Comparison of ENCODE assay signal across 1 cellular context in the genomic region with DNA sequence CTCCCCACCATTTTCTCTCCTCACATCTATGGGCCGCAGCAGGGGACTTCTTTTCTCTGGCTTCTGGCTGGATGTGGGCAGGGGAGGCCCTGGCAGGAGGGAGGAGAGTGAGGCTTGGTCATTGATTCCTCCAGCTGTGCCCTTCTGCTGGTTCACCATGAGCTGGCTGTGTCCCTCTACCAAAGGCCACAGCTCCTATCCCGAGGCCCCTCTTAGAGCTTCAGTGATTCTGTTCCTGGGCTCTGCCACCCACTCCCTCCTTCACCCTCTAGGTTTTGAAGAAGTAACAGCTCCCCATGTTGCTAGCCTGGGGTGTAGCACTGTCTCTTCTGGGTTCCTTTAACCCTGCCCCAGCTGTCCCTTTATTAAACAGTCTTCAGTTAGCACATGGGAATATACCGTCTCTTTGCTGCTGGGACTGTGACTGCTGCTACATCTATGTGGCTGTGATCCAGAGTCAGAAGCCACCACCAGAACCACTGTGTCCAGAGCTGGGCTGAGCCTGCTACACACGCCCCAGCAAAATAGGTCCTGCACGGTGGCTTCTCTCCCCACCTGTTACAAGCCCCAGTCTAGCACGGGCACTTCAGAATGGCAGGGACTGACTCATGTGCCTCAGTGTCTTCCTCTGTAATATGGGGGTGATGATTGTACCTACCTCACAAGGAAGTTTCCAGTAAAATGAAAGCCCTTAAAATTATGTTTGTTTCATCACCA.
TF ChIP-seq lines count a peak whose summit lies in the region.

No MANE protein-coding gene starts in this region.

TF ChIP-seq in H1, 55 proteins besides CTCF, POLR2A, EP300 and RAD21:
- TF ChIP-seq, protein P1, sequence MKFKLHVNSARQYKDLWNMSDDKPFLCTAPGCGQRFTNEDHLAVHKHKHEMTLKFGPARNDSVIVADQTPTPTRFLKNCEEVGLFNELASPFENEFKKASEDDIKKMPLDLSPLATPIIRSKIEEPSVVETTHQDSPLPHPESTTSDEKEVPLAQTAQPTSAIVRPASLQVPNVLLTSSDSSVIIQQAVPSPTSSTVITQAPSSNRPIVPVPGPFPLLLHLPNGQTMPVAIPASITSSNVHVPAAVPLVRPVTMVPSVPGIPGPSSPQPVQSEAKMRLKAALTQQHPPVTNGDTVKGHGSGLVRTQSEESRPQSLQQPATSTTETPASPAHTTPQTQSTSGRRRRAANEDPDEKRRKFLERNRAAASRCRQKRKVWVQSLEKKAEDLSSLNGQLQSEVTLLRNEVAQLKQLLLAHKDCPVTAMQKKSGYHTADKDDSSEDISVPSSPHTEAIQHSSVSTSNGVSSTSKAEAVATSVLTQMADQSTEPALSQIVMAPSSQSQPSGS (IDR thresholded peaks at IDR 0.05; ENCODE audit: low read length): no peak
- TF ChIP-seq BCL11A (IDR thresholded peaks at IDR 0.05; ENCODE audit: low read depth in 2 of 2, low read length in 2 of 2) (no peak), JUN (IDR thresholded peaks at IDR 0.05; ENCODE audit: low read depth, low read length) (no peak), GABPA (IDR thresholded peaks at IDR 0.05; ENCODE audit: borderline replicate concordance, insufficient read depth, low read length) (no peak), HDAC2 (IDR thresholded peaks at IDR 0.05; ENCODE audit: borderline replicate concordance in 1 of 2, low read depth in 2 of 2, low read length in 2 of 2) (no peak), EGR1 (IDR thresholded peaks at IDR 0.05; ENCODE audit: borderline replicate concordance, low read depth, low read length) (no peak), RFX5 (IDR thresholded peaks at IDR 0.05; ENCODE audit: borderline replicate concordance, low read depth, low read length) (no peak), TAF7 (optimal IDR thresholded peaks at IDR 0.05; ENCODE audit: borderline replicate concordance, low read depth, low read length) (no peak), SP1 (IDR thresholded peaks at IDR 0.05; ENCODE audit: low read depth, low read length) (no peak), KDM5A (IDR thresholded peaks at IDR 0.05; ENCODE audit: low read length) (no peak), SP4 (IDR thresholded peaks at IDR 0.05; ENCODE audit: low read length) (no peak), SAP30 (IDR thresholded peaks at IDR 0.05; ENCODE audit: insufficient read depth, insufficient replicate concordance, low read length) (no peak), SIX5 (IDR thresholded peaks at IDR 0.05; ENCODE audit: low read depth, low read length) (no peak), CREB1 (IDR thresholded peaks at IDR 0.05) (no peak)
- TF ChIP-seq, protein P2, sequence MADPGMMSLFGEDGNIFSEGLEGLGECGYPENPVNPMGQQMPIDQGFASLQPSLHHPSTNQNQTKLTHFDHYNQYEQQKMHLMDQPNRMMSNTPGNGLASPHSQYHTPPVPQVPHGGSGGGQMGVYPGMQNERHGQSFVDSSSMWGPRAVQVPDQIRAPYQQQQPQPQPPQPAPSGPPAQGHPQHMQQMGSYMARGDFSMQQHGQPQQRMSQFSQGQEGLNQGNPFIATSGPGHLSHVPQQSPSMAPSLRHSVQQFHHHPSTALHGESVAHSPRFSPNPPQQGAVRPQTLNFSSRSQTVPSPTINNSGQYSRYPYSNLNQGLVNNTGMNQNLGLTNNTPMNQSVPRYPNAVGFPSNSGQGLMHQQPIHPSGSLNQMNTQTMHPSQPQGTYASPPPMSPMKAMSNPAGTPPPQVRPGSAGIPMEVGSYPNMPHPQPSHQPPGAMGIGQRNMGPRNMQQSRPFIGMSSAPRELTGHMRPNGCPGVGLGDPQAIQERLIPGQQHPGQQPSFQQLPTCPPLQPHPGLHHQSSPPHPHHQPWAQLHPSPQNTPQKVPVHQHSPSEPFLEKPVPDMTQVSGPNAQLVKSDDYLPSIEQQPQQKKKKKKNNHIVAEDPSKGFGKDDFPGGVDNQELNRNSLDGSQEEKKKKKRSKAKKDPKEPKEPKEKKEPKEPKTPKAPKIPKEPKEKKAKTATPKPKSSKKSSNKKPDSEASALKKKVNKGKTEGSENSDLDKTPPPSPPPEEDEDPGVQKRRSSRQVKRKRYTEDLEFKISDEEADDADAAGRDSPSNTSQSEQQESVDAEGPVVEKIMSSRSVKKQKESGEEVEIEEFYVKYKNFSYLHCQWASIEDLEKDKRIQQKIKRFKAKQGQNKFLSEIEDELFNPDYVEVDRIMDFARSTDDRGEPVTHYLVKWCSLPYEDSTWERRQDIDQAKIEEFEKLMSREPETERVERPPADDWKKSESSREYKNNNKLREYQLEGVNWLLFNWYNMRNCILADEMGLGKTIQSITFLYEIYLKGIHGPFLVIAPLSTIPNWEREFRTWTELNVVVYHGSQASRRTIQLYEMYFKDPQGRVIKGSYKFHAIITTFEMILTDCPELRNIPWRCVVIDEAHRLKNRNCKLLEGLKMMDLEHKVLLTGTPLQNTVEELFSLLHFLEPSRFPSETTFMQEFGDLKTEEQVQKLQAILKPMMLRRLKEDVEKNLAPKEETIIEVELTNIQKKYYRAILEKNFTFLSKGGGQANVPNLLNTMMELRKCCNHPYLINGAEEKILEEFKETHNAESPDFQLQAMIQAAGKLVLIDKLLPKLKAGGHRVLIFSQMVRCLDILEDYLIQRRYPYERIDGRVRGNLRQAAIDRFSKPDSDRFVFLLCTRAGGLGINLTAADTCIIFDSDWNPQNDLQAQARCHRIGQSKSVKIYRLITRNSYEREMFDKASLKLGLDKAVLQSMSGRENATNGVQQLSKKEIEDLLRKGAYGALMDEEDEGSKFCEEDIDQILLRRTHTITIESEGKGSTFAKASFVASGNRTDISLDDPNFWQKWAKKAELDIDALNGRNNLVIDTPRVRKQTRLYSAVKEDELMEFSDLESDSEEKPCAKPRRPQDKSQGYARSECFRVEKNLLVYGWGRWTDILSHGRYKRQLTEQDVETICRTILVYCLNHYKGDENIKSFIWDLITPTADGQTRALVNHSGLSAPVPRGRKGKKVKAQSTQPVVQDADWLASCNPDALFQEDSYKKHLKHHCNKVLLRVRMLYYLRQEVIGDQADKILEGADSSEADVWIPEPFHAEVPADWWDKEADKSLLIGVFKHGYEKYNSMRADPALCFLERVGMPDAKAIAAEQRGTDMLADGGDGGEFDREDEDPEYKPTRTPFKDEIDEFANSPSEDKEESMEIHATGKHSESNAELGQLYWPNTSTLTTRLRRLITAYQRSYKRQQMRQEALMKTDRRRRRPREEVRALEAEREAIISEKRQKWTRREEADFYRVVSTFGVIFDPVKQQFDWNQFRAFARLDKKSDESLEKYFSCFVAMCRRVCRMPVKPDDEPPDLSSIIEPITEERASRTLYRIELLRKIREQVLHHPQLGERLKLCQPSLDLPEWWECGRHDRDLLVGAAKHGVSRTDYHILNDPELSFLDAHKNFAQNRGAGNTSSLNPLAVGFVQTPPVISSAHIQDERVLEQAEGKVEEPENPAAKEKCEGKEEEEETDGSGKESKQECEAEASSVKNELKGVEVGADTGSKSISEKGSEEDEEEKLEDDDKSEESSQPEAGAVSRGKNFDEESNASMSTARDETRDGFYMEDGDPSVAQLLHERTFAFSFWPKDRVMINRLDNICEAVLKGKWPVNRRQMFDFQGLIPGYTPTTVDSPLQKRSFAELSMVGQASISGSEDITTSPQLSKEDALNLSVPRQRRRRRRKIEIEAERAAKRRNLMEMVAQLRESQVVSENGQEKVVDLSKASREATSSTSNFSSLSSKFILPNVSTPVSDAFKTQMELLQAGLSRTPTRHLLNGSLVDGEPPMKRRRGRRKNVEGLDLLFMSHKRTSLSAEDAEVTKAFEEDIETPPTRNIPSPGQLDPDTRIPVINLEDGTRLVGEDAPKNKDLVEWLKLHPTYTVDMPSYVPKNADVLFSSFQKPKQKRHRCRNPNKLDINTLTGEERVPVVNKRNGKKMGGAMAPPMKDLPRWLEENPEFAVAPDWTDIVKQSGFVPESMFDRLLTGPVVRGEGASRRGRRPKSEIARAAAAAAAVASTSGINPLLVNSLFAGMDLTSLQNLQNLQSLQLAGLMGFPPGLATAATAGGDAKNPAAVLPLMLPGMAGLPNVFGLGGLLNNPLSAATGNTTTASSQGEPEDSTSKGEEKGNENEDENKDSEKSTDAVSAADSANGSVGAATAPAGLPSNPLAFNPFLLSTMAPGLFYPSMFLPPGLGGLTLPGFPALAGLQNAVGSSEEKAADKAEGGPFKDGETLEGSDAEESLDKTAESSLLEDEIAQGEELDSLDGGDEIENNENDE (IDR thresholded peaks at IDR 0.05; ENCODE audit: insufficient replicate concordance, low read length): no peak
